ENCODE assay signal across 6 cellular contexts in the genomic region with DNA sequence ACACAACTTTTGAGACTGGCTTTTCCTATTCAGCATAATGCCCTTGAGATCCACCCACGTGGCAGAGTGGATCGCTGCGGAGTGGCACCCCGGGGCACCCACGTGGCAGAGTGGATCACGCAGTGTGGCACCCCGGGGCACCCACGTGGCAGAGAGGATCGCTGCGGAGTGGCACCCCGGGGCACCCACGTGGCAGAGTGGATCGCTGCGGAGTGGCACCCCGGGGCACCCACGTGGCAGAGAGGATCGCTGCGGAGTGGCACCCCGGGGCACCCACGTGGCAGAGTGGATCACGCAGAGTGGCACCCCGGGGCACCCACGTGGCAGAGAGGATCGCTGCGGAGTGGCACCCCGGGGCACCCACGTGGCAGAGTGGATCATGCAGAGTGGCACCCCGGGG. TPM values are rescaled to one million over a fixed set of nuclear protein-coding genes. Genes with fewer than 3 reads are reported as not detected.
DNase-seq lines count a peak whose midpoint lies in the region; ATAC-seq, FAIRE-seq and TF ChIP-seq lines count a peak whose summit lies in the region.
"Not testable (repeated sequence)": the region's sequence is repeated elsewhere in the genome, so short reads cannot be mapped to it uniquely, and the experiment has no call there.

No MANE protein-coding gene starts in this region.

- H3K4me2 ChIP-seq in HCT116 (ENCODE audit: low read length); mammary epithelial cell (ENCODE audit: insufficient read depth, low read depth, low read length); trophoblast cell (ENCODE audit: low read length): not testable (repeated sequence)

- not testable (repeated sequence) for H4K12ac ChIP-seq in trophoblast cell (ENCODE audit: low read depth, low read length)

- H3K27me3 ChIP-seq in HCT116 (ENCODE audit: insufficient read depth, low read length); mammary epithelial cell (ENCODE audit: insufficient read depth, low read length); trophoblast cell (ENCODE audit: insufficient read depth, low read length): not testable (repeated sequence)

- RAD21 ChIA-PET in HCT116 (lab: Charles Lee; ENCODE audit: low non-redundant PET in 1 of 2, low total read pairs in 2 of 2, uncharacterized antibody in 2 of 2, unreplicated experiment in 2 of 2), result not testable (repeated sequence)

- H2BK12ac ChIP-seq in trophoblast cell (ENCODE audit: low read length), result not testable (repeated sequence)

- not testable (repeated sequence) for H2BK120ac ChIP-seq in trophoblast cell (ENCODE audit: insufficient read depth, low read length, poor library complexity)

- H2AK5ac ChIP-seq in trophoblast cell (ENCODE audit: low read length), result not testable (repeated sequence)

- H3K9me3 ChIP-seq in HCT116 (ENCODE audit: control insufficient read depth in 1 of 2, insufficient read depth in 1 of 2, low read depth in 1 of 2, low read length in 2 of 2); mammary epithelial cell (replicated peaks; ENCODE audit: insufficient read depth, low read length); kidney (ENCODE audit: control insufficient read depth in 1 of 2, low read length in 2 of 2); trophoblast cell (ENCODE audit: insufficient read depth, low read depth, low read length): not testable (repeated sequence)

- peaks cover 6 to 25% of the 10 kb centered on the region in 2 experiments; a peak in 2 of 4 replicates for H3K36me3 ChIP-seq in HCT116 (ENCODE audit: control insufficient read depth in 1 of 2, insufficient read depth in 2 of 2, low read length in 2 of 2)
- peaks cover 19% of the 10 kb centered on the region for H3K36me3 ChIP-seq in mammary epithelial cell (ENCODE audit: insufficient read depth, low read length)
- H3K36me3 ChIP-seq in kidney (ENCODE audit: control insufficient read depth in 1 of 2, insufficient read depth in 2 of 2, low read length in 2 of 2), result not testable (repeated sequence)
- H3K36me3 ChIP-seq in trophoblast cell (ENCODE audit: control insufficient read depth in 1 of 2, insufficient read depth in 2 of 2, low read length in 2 of 2), result peaks cover 19 to 22% of the 10 kb centered on the region in 2 experiments

- peaks cover 19% of the 10 kb centered on the region for H3K79me1 ChIP-seq in trophoblast cell (ENCODE audit: low read length)

- H2BK5ac ChIP-seq in trophoblast cell (ENCODE audit: low read depth, low read length, poor library complexity), result not testable (repeated sequence)

- not testable (repeated sequence) for H3K4me3 ChIP-seq in HCT116 (replicated peaks in 1 of 2; ENCODE audit: low read depth in 1 of 2, low read length in 2 of 2); mammary epithelial cell (replicated peaks in 1 of 3; ENCODE audit: insufficient read depth in 1 of 3, low read depth in 2 of 3, low read length in 3 of 3); kidney (ENCODE audit: low read length in 2 of 2); trophoblast cell (ENCODE audit: low read depth, low read length)

- DNase-seq in HCT116 (ENCODE audit: low read depth, low spot score); RWPE1 (ENCODE audit: low spot score); activated T-cell treated with anti-CD3 and anti-CD28 coated beads, Interleukin-2, amount 50 U/mL, for 24 hours; mammary epithelial cell; trophoblast cell: not testable (repeated sequence)
- peak; percentile 42 for DNase-seq in kidney

- BruUV-seq in HCT116 (replicated peaks; lab: Mats Ljungman, UMichigan); mammary epithelial cell (replicated peaks; lab: Mats Ljungman, UMichigan): not testable (repeated sequence)

- ATAC-seq in HCT116, result not testable (repeated sequence)

- 95% methylated on average over 13 of the region's 28 CpGs for WGBS in mammary epithelial cell (ENCODE audit: low coverage, missing lambda C conversion rate)
- WGBS in trophoblast cell (ENCODE audit: extremely low coverage, insufficient coverage, insufficient read length), result no CpG with 5 or more reads among the region's 28 CpGs

- peaks cover 37% of the 10 kb centered on the region for H3K4me1 Mint-ChIP-seq in activated T-cell treated with anti-CD3 and anti-CD28 coated beads, Interleukin-2, amount 50 U/mL, for 24 hours (ENCODE audit: low read depth)

- H3K9ac ChIP-seq in HCT116 (ENCODE audit: low read length); mammary epithelial cell (ENCODE audit: insufficient read depth, low read length); kidney (ENCODE audit: low read length in 2 of 2); trophoblast cell (ENCODE audit: low read length): not testable (repeated sequence)

- H3K79me2 ChIP-seq in HCT116 (ENCODE audit: insufficient read depth, low read length) (peaks cover 80% of the 10 kb centered on the region), mammary epithelial cell (ENCODE audit: insufficient read depth, low read length) (peaks cover 85% of the 10 kb centered on the region), trophoblast cell (ENCODE audit: control insufficient read depth, insufficient read depth, low read length, poor library complexity) (peaks cover 40% of the 10 kb centered on the region)

- in situ Hi-C loops in mammary epithelial cell (cut with MboI; ENCODE audit: low sequenced_read_pairs in 2 of 2), result not testable (repeated sequence)

- H4K8ac ChIP-seq in trophoblast cell (ENCODE audit: low read depth, low read length), result not testable (repeated sequence)

- H2AFZ ChIP-seq in HCT116 (ENCODE audit: low read depth, low read length, poor library complexity, severe bottlenecking); mammary epithelial cell (ENCODE audit: low read depth, low read length); trophoblast cell (ENCODE audit: insufficient read depth, low read length, poor library complexity): not testable (repeated sequence)

- POLR2A ChIA-PET in HCT116 (lab: Charles Lee); RWPE1 (lab: Yijun Ruan, JAX; ENCODE audit: low non-redundant PET): not testable (repeated sequence)

- TF ChIP-seq POLR2A in HCT116 (IDR thresholded peaks at IDR 0.05; ENCODE audit: borderline replicate concordance, extremely low read depth, insufficient read depth, insufficient read length), result not testable (repeated sequence)

- intact Hi-C loops in HCT116 (cut with micrococcal nuclease); mammary epithelial cell (cut with micrococcal nuclease); kidney (cut with DNase I): not testable (repeated sequence)

- not testable (repeated sequence) for FAIRE-seq in kidney (lab: Jason Lieb, UNC)

- not testable (repeated sequence) for H3K4me3 Mint-ChIP-seq in activated T-cell treated with anti-CD3 and anti-CD28 coated beads, Interleukin-2, amount 50 U/mL, for 24 hours

- H3K14ac ChIP-seq in trophoblast cell (ENCODE audit: low read length), result not testable (repeated sequence)

- H3K4ac ChIP-seq in trophoblast cell (ENCODE audit: low read depth, low read length), result peak overlapping the region; percentile 18

- H3K23ac ChIP-seq in trophoblast cell (ENCODE audit: low read length), result not testable (repeated sequence)

- not testable (repeated sequence) for H4K20me1 ChIP-seq in HCT116 (ENCODE audit: insufficient read depth); mammary epithelial cell (ENCODE audit: insufficient read depth, low read length)

- H3K18ac ChIP-seq in trophoblast cell (ENCODE audit: low read length), result not testable (repeated sequence)

- dilution Hi-C loops in mammary epithelial cell (cut with HindIII; ENCODE audit: low sequenced_read_pairs), result not testable (repeated sequence)

- H3K36me3 Mint-ChIP-seq in activated T-cell treated with anti-CD3 and anti-CD28 coated beads, Interleukin-2, amount 50 U/mL, for 24 hours (ENCODE audit: low read depth), result peaks cover 65% of the 10 kb centered on the region

- H4K91ac ChIP-seq in trophoblast cell (ENCODE audit: low read depth, low read length), result not testable (repeated sequence)

- not testable (repeated sequence) for H3K9me3 Mint-ChIP-seq in activated T-cell treated with anti-CD3 and anti-CD28 coated beads, Interleukin-2, amount 50 U/mL, for 24 hours

- CTCF ChIA-PET in HCT116 (lab: Charles Lee); RWPE1 (lab: Yijun Ruan, JAX); mammary epithelial cell (lab: Charles Lee; ENCODE audit: low non-redundant PET): not testable (repeated sequence)

- H3K27me3 Mint-ChIP-seq in activated T-cell treated with anti-CD3 and anti-CD28 coated beads, Interleukin-2, amount 50 U/mL, for 24 hours, result not testable (repeated sequence)

- H3K4me1 ChIP-seq in HCT116 (ENCODE audit: control insufficient read depth in 1 of 2, insufficient read depth in 2 of 2, low read length in 2 of 2) (peaks cover 8 to 16% of the 10 kb centered on the region in 2 experiments), mammary epithelial cell (ENCODE audit: insufficient read depth, low read length) (peaks cover 12% of the 10 kb centered on the region), kidney (ENCODE audit: control insufficient read depth in 1 of 2, insufficient read depth in 1 of 2, low read depth in 1 of 2, low read length in 2 of 2) (peaks cover 3 to 10% of the 10 kb centered on the region in 2 donors)
- H3K4me1 ChIP-seq in trophoblast cell (ENCODE audit: control insufficient read depth in 1 of 2, insufficient read depth in 2 of 2, low read length in 2 of 2), result not testable (repeated sequence)

- H3K27ac ChIP-seq in HCT116 (ENCODE audit: low read depth, low read length), result peak overlapping the region; percentile 14; the same call in 1 of the 2 replicates
- peak overlapping the region; percentile 98; the same call in 1 of the 2 replicates for H3K27ac ChIP-seq in RWPE1
- peak overlapping the region; percentile 100 for H3K27ac ChIP-seq in mammary epithelial cell (ENCODE audit: insufficient read depth, low read depth, low read length)
- not testable (repeated sequence) for H3K27ac ChIP-seq in kidney (ENCODE audit: low read depth in 2 of 2, low read length in 2 of 2); trophoblast cell (ENCODE audit: low read depth, low read length)

- not testable (repeated sequence) for TF ChIP-seq CTCF in HCT116 (IDR thresholded peaks at IDR 0.05 in 2 of 3, conservative IDR thresholded peaks at IDR 0.05 in 1 of 3; ENCODE audit: borderline replicate concordance in 1 of 3, insufficient read depth in 1 of 3, low read depth in 2 of 3, low read length in 2 of 3); RWPE1 (conservative IDR thresholded peaks at IDR 0.05; ENCODE audit: low read depth); mammary epithelial cell (conservative IDR thresholded peaks at IDR 0.05 in 1 of 2, IDR thresholded peaks at IDR 0.05 in 1 of 2; ENCODE audit: extremely low read depth in 1 of 2, insufficient read depth in 1 of 2, low read depth in 1 of 2, low read length in 2 of 2); kidney (IDR thresholded peaks at IDR 0.05; ENCODE audit: borderline replicate concordance, extremely low read depth, insufficient read depth)

- peak overlapping the region; percentile 57 for H3K27ac Mint-ChIP-seq in activated T-cell treated with anti-CD3 and anti-CD28 coated beads, Interleukin-2, amount 50 U/mL, for 24 hours

- not testable (repeated sequence) for TF ChIP-seq RAD21 in HCT116 (IDR thresholded peaks at IDR 0.05; ENCODE audit: low read depth)

- not testable (repeated sequence) for H3K9me2 ChIP-seq in HCT116 (ENCODE audit: insufficient read depth)

RNA-seq across cellular contexts. Expression of gene ANKLE2, which starts 2.8 kb away (rescaled TPM):
- 68.8 TPM for total RNA-seq in HCT116 (2021; ENCODE audit: unreplicated experiment)
- polyA plus RNA-seq in HCT116 (2012), result 61.0 and 74.0 TPM in 2 replicates
- total RNA-seq in mammary epithelial cell, result 100 to 1,000 TPM in 1 of 2 donors, 10 to 100 TPM in 1; 90.9 to 163 TPM
- polyA plus RNA-seq in mammary epithelial cell, result 77.7 TPM
- polyA minus RNA-seq in mammary epithelial cell, result 235 TPM
- total RNA-seq in kidney, result 57.3 TPM
- 14.6 TPM for polyA plus RNA-seq in kidney (ENCODE audit: insufficient read depth, low read depth, low replicate concordance)
- 46.0 and 50.2 TPM in 2 replicates for polyA plus RNA-seq in trophoblast cell (2013)

RNA-seq across cellular contexts. Expression of gene PGAM5, which starts 48.2 kb away (rescaled TPM):
- total RNA-seq in HCT116 (2021; ENCODE audit: unreplicated experiment) (98.3 TPM), mammary epithelial cell (10 to 100 TPM; 51.2 to 56.4 TPM), kidney (33.5 TPM)
- polyA plus RNA-seq in HCT116 (2012), result 48.9 and 51.5 TPM in 2 replicates
- polyA plus RNA-seq in mammary epithelial cell (40.5 TPM), kidney (ENCODE audit: insufficient read depth, low read depth, low replicate concordance) (19.4 TPM)
- 71.0 TPM for polyA minus RNA-seq in mammary epithelial cell
- polyA plus RNA-seq in trophoblast cell (2013), result 27.8 and 29.5 TPM in 2 replicates
